14 cellular contexts compared by ENCODE assay signal in genomic region chr9:89274838-89275237, GRCh38. TPM values are rescaled to one million over a fixed set of nuclear protein-coding genes. Genes with fewer than 3 reads are reported as not detected.
DNase-seq lines count a peak whose midpoint lies in the region; ATAC-seq and TF ChIP-seq lines count a peak whose summit lies in the region.
"Had no signal": no experiment of that assay in that cellular context is flagged by ENCODE, and none has a peak within 500 bp of the region (broad histone marks: within the 10 kb centered on the region; RNA-seq: fewer than 3 reads in every experiment).

No MANE protein-coding gene starts in this region.

- intact Hi-C loops in activated CD4-positive, alpha-beta memory T cell treated with anti-CD3 and anti-CD28 coated beads for 36 hours (cut with micrococcal nuclease): loop anchor here (2.0 to 5.0 kb wide), 2 partner anchors 94 to 263 kb away; no protein-coding TSS in a partner anchor
- intact Hi-C loops in left colon (cut with DNase I, micrococcal nuclease): no loop called here

- H3K27ac Mint-ChIP-seq in activated CD4-positive, alpha-beta memory T cell treated with anti-CD3 and anti-CD28 coated beads for 36 hours: no peak overlapping the region
- H3K27ac Mint-ChIP-seq in activated CD4-positive, alpha-beta memory T cell treated with anti-CD3 and anti-CD28 coated beads, Interleukin-2, amount 10 ng/mL, durations not matched to agents 7 days and 5 days: no peak overlapping the region
- H3K27ac Mint-ChIP-seq in endothelial cell (ENCODE audit: unreplicated experiment): no peak overlapping the region
- H3K27ac Mint-ChIP-seq: mesothelial cell of epicardium, progenitor cell of endocrine pancreas, type B pancreatic cell had no signal

- peaks cover 26% of the 10 kb centered on the region for H3K9me3 Mint-ChIP-seq in activated CD4-positive, alpha-beta memory T cell treated with anti-CD3 and anti-CD28 coated beads for 36 hours
- peaks cover 26% of the 10 kb centered on the region for H3K9me3 Mint-ChIP-seq in activated CD4-positive, alpha-beta memory T cell treated with anti-CD3 and anti-CD28 coated beads, Interleukin-2, amount 10 ng/mL, durations not matched to agents 7 days and 5 days
- H3K9me3 Mint-ChIP-seq in endothelial cell (ENCODE audit: unreplicated experiment): no peaks in the 10 kb centered on the region

- H3K4me3 Mint-ChIP-seq in activated CD4-positive, alpha-beta memory T cell treated with anti-CD3 and anti-CD28 coated beads for 36 hours: no peak overlapping the region
- H3K4me3 Mint-ChIP-seq in activated CD4-positive, alpha-beta memory T cell treated with anti-CD3 and anti-CD28 coated beads, Interleukin-2, amount 10 ng/mL, durations not matched to agents 7 days and 5 days: no peak overlapping the region
- H3K4me3 Mint-ChIP-seq in endothelial cell (ENCODE audit: unreplicated experiment): no peak overlapping the region
- H3K4me3 Mint-ChIP-seq: mesothelial cell of epicardium, type B pancreatic cell had no signal

- POLR2A ChIA-PET in activated CD4-positive, alpha-beta memory T cell treated with anti-CD3 and anti-CD28 coated beads for 36 hours (lab: Charles Lee): no interaction called here
- POLR2A ChIA-PET in activated CD4-positive, alpha-beta memory T cell treated with anti-CD3 and anti-CD28 coated beads, Interleukin-2, amount 10 ng/mL, durations not matched to agents 7 days and 5 days (lab: Charles Lee): no interaction called here

- H3K36me3 Mint-ChIP-seq in activated CD4-positive, alpha-beta memory T cell treated with anti-CD3 and anti-CD28 coated beads for 36 hours: peaks cover 11% of the 10 kb centered on the region
- peaks cover 18% of the 10 kb centered on the region for H3K36me3 Mint-ChIP-seq in activated CD4-positive, alpha-beta memory T cell treated with anti-CD3 and anti-CD28 coated beads, Interleukin-2, amount 10 ng/mL, durations not matched to agents 7 days and 5 days (ENCODE audit: low read depth)
- H3K36me3 Mint-ChIP-seq in endothelial cell (ENCODE audit: low read depth, unreplicated experiment): peaks cover 16% of the 10 kb centered on the region

- CTCF ChIA-PET in activated CD4-positive, alpha-beta memory T cell treated with anti-CD3 and anti-CD28 coated beads for 36 hours (lab: Charles Lee): no interaction called here
- CTCF ChIA-PET in activated CD4-positive, alpha-beta memory T cell treated with anti-CD3 and anti-CD28 coated beads, Interleukin-2, amount 10 ng/mL, durations not matched to agents 7 days and 5 days (lab: Charles Lee): no interaction called here

- TF ChIP-seq CTCF in endothelial cell (IDR thresholded peaks at IDR 0.05; ENCODE audit: unreplicated experiment): no peak

- H3K4me1 Mint-ChIP-seq in activated CD4-positive, alpha-beta memory T cell treated with anti-CD3 and anti-CD28 coated beads for 36 hours (ENCODE audit: low read depth): peaks cover 27% of the 10 kb centered on the region
- H3K4me1 Mint-ChIP-seq in activated CD4-positive, alpha-beta memory T cell treated with anti-CD3 and anti-CD28 coated beads, Interleukin-2, amount 10 ng/mL, durations not matched to agents 7 days and 5 days: peaks cover 25% of the 10 kb centered on the region
- H3K4me1 Mint-ChIP-seq in endothelial cell (ENCODE audit: unreplicated experiment): no peaks in the 10 kb centered on the region
- H3K4me1 Mint-ChIP-seq: mesothelial cell of epicardium had no signal

- peak; percentile 56 for DNase-seq in activated CD4-positive, alpha-beta memory T cell treated with anti-CD3 and anti-CD28 coated beads for 36 hours
- no peak for DNase-seq in activated CD4-positive, alpha-beta memory T cell treated with anti-CD3 and anti-CD28 coated beads, Interleukin-2, amount 10 ng/mL, durations not matched to agents 7 days and 5 days
- DNase-seq in HS-5 (ENCODE audit: low read depth) (peak; percentile 79), astrocyte of the hippocampus (ENCODE audit: low read depth, low spot score) (peak; percentile 60), non-pigmented ciliary epithelial cell (ENCODE audit: low read depth) (peak; percentile 87), endothelial cell (ENCODE audit: low spot score) (no peak), left colon (no peak)
- DNase-seq: NCI-H1048, NCI-H446 treated with DMSO at 0.1 percent for 48 hours, SHP77 had no signal

- peaks cover 4% of the 10 kb centered on the region for H3K27me3 Mint-ChIP-seq in activated CD4-positive, alpha-beta memory T cell treated with anti-CD3 and anti-CD28 coated beads for 36 hours
- peaks cover 26% of the 10 kb centered on the region for H3K27me3 Mint-ChIP-seq in activated CD4-positive, alpha-beta memory T cell treated with anti-CD3 and anti-CD28 coated beads, Interleukin-2, amount 10 ng/mL, durations not matched to agents 7 days and 5 days
- no peaks in the 10 kb centered on the region for H3K27me3 Mint-ChIP-seq in endothelial cell (ENCODE audit: unreplicated experiment)
- H3K27me3 Mint-ChIP-seq: progenitor cell of endocrine pancreas, type B pancreatic cell had no signal

- ATAC-seq in left colon: no peak
- no peak for ATAC-seq in HG02759 (IDR thresholded peaks at IDR 0.05; ENCODE audit: unreplicated experiment)

RNA-seq across cellular contexts. Expression of gene CKS2, which starts 36.2 kb away (rescaled TPM):
- 100 to 1,000 TPM; 229 to 232 TPM for total RNA-seq in activated CD4-positive, alpha-beta memory T cell treated with anti-CD3 and anti-CD28 coated beads for 36 hours
- total RNA-seq in activated CD4-positive, alpha-beta memory T cell treated with anti-CD3 and anti-CD28 coated beads, Interleukin-2, amount 10 ng/mL, durations not matched to agents 7 days and 5 days: 100 to 1,000 TPM; 175 to 180 TPM
- total RNA-seq in endothelial cell (ENCODE audit: unreplicated experiment): 49.2 TPM
- total RNA-seq in left colon: 10 to 100 TPM; 14.9 to 21.2 TPM

RNA-seq across cellular contexts. Expression of gene SECISBP2, which starts 43.5 kb away (rescaled TPM):
- total RNA-seq in activated CD4-positive, alpha-beta memory T cell treated with anti-CD3 and anti-CD28 coated beads for 36 hours: 10 to 100 TPM; 34.0 to 34.7 TPM
- total RNA-seq in activated CD4-positive, alpha-beta memory T cell treated with anti-CD3 and anti-CD28 coated beads, Interleukin-2, amount 10 ng/mL, durations not matched to agents 7 days and 5 days: 10 to 100 TPM; 35.2 to 35.7 TPM
- total RNA-seq in endothelial cell (ENCODE audit: unreplicated experiment) (41.3 TPM), left colon (10 to 100 TPM; 49.4 to 54.3 TPM)

Comparison
In these comparisons a context has a peak if more than half of its experiments do, and no peak if none do; other contexts are left out.
1. DNase-seq: peak in activated CD4-positive, alpha-beta memory T cell treated with anti-CD3 and anti-CD28 coated beads for 36 hours (single experiment), HS-5 (single experiment), astrocyte of the hippocampus (single experiment) and non-pigmented ciliary epithelial cell (single experiment); none in activated CD4-positive, alpha-beta memory T cell treated with anti-CD3 and anti-CD28 coated beads, Interleukin-2, amount 10 ng/mL, durations not matched to agents 7 days and 5 days (single experiment), endothelial cell (single experiment) and left colon (0 of 2).